Comparison of ENCODE assay signal across 24 cellular contexts in genomic region chr11:31022080-31022479, GRCh38.
"Had no signal": no experiment of that assay in that cellular context is flagged by ENCODE, and none has a peak within 500 bp of the region (broad histone marks: within the 10 kb centered on the region; RNA-seq: fewer than 3 reads in every experiment).

No MANE protein-coding gene starts in this region.

- H3K4me3 ChIP-seq: ascending aorta, body of pancreas, PC-9 had no signal

- DNase-seq: activated B cell treated with CpG ODN at 0.5 μM for 24 hours; activated CD4-positive, alpha-beta T cell treated with anti-CD3 and anti-CD28 coated beads for 1 hour; activated CD4-positive, alpha-beta T cell treated with anti-CD3 and anti-CD28 coated beads, Interleukin-2, amount 10 ng/mL, durations not matched to agents 24 days and 14 days; activated CD4-positive, alpha-beta T cell treated with anti-CD3 and anti-CD28 coated beads, Interleukin-2, amount 50 U/mL, for 48 hours; activated CD8-positive, alpha-beta memory T cell treated with anti-CD3 and anti-CD28 coated beads, Interleukin-2, amount 10 ng/mL, durations not matched to agents 7 days and 5 days; activated effector memory CD4-positive, alpha-beta T cell treated with anti-CD3 and anti-CD28 coated beads, Interleukin-2, amount 50 U/mL, for 16 hours; activated naive CD4-positive, alpha-beta T cell treated with Interleukin-2 at 50 U/mL for 16 hours; activated naive CD8-positive, alpha-beta T cell treated with anti-CD3 and anti-CD28 coated beads, Interleukin-2, amount 50 U/mL, for 24 hours; activated T-cell treated with anti-CD3 and anti-CD28 coated beads, Interleukin-2, amount 50 U/mL, for 4 hours; amniotic stem cell; body of pancreas; cortex of kidney; KG1; NCI-H1105 treated with DMSO at 0.1 percent for 48 hours; NCI-H1436 treated with DMSO at 0.1 percent for 48 hours; NCI-H2107; NCI-H2171 treated with DMSO at 0.1 percent for 48 hours; NCI-H446 treated with DMSO at 0.1 percent for 48 hours; NCI-H524 treated with DMSO at 0.1 percent for 48 hours; PC-9; SIG-M5; T-helper 2 cell; T1000 had no signal
